ENCODE assay signal across 10 cellular contexts in the genomic region with DNA sequence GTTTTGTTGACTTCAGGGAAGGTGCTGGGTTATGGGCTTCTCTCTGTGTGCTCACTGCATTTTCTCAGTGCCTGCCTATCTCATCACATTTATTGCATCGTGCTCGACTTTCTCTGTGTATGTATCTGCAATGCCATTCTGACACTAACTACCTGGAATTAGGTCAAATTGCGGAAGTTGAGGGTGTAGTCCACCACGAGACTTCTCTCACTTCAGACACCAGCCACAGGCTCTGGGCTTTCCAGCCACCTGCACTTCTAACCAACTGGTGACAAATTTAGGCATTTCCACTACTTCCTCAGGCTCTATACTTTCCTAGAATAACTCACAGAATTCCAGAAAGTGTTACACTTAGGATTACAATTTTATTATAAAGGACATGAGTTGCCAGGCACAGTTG.
DNase-seq lines count a peak whose midpoint lies in the region; ATAC-seq, FAIRE-seq and TF ChIP-seq lines count a peak whose summit lies in the region.
"Had no signal": no experiment of that assay in that cellular context is flagged by ENCODE, and none has a peak within 500 bp of the region (broad histone marks: within the 10 kb centered on the region; RNA-seq: fewer than 3 reads in every experiment).

No MANE protein-coding gene starts in this region.

- no peaks in the 10 kb centered on the region for H3K9me2 ChIP-seq in PC-3 (replicated peaks; ENCODE audit: low read length)

- H3K4me2 ChIP-seq in PC-3 (ENCODE audit: low read length): no peak overlapping the region

- no peak for TF ChIP-seq CTCF in GM10248 (IDR thresholded peaks at IDR 0.05; ENCODE audit: control extremely low read depth, extremely low read depth, low read depth, missing control alignments)
- TF ChIP-seq CTCF in PC-3 (conservative IDR thresholded peaks at IDR 0.05; ENCODE audit: low read depth, low read length): no peak

- ATAC-seq in GM19463 (IDR thresholded peaks at IDR 0.05; ENCODE audit: unreplicated experiment): peak; percentile 39
- ATAC-seq in HG03103 (IDR thresholded peaks at IDR 0.05; ENCODE audit: low read depth, unreplicated experiment): peak; percentile 86
- ATAC-seq in PC-3: no peak

- no peak overlapping the region for H3K4me3 ChIP-seq in PC-3 (ENCODE audit: low read length)
- H3K4me3 ChIP-seq: suprapubic skin had no signal

- intact Hi-C loops in PC-3 (cut with micrococcal nuclease): no loop called here

- CTCF ChIA-PET in GM10248 (lab: Yijun Ruan, JAX) (interaction anchor here (0.8 to 1.8 kb wide), 2 partner anchors 11 to 23 kb away, joined by 3 to 5 read pairs; no protein-coding TSS in a partner anchor), PC-3 (lab: Charles Lee) (no interaction called here)

- no peaks in the 10 kb centered on the region for H3F3A ChIP-seq in PC-3 (ENCODE audit: low read length, unreplicated experiment)

- H3K79me2 ChIP-seq in PC-3 (ENCODE audit: low read length): no peaks in the 10 kb centered on the region

- no peaks in the 10 kb centered on the region for H3K27me3 ChIP-seq in PC-3 (ENCODE audit: low read length)
- H3K27me3 ChIP-seq: suprapubic skin had no signal

- H2AFZ ChIP-seq in PC-3 (ENCODE audit: low read length): no peak overlapping the region

- H3K9ac ChIP-seq in PC-3 (ENCODE audit: low read length): no peak overlapping the region

- POLR2A ChIA-PET in GM10248 (lab: Yijun Ruan, JAX) (interaction anchor here (1.0 kb wide), 1 partner anchor 26 kb away, joined by 3 read pairs; no protein-coding TSS in a partner anchor), PC-3 (lab: Charles Lee; ENCODE audit: unreplicated experiment) (no interaction called here)

- peak; percentile 46 for DNase-seq in GM10248 (ENCODE audit: extremely low spot score)
- peak; percentile 7 for DNase-seq in UCSD-AML1 (lab: John Stamatoyannopoulos, UW; ENCODE audit: unreplicated experiment)
- no peak for DNase-seq in stimulated activated CD4-positive, alpha-beta T cell treated with anti-CD3 and anti-CD28 coated beads, Interleukin-4, amount 100 ng/mL, for 4 hours
- no peak for DNase-seq in RCC 7860 (ENCODE audit: low spot score)
- DNase-seq in stimulated activated CD4-positive, alpha-beta T cell treated with anti-CD3 and anti-CD28 coated beads, Interleukin-2, amount 100 ng/mL, for 24 hours: no peak
- DNase-seq in PC-3: no peak
- DNase-seq: SHP77 had no signal

- no peaks in the 10 kb centered on the region for H3K9me3 ChIP-seq in PC-3 (ENCODE audit: low read length)
- H3K9me3 ChIP-seq: suprapubic skin had no signal

- no peaks in the 10 kb centered on the region for H4K20me1 ChIP-seq in PC-3 (ENCODE audit: low read length)

- BruUV-seq in PC-3 (replicated peaks; lab: Mats Ljungman, UMichigan): no TSS peak

- H3K27ac ChIP-seq in PC-3 (ENCODE audit: low read length): no peak overlapping the region
- H3K27ac ChIP-seq: suprapubic skin had no signal

- no peaks in the 10 kb centered on the region for H3K4me1 ChIP-seq in PC-3 (ENCODE audit: insufficient read depth, low read length)

- H3K36me3 ChIP-seq in PC-3 (ENCODE audit: low read depth, low read length): no peaks in the 10 kb centered on the region
- H3K36me3 ChIP-seq: suprapubic skin had no signal

- FAIRE-seq in RCC 7860 (lab: Jason Lieb, UNC): no peak

Comparison
In these comparisons a context has a peak if more than half of its experiments do, and no peak if none do; other contexts are left out.
1. DNase-seq: peak in GM10248 (single experiment) and UCSD-AML1 (single experiment); none in stimulated activated CD4-positive, alpha-beta T cell treated with anti-CD3 and anti-CD28 coated beads, Interleukin-4, amount 100 ng/mL, for 4 hours (0 of 2), RCC 7860 (single experiment), stimulated activated CD4-positive, alpha-beta T cell treated with anti-CD3 and anti-CD28 coated beads, Interleukin-2, amount 100 ng/mL, for 24 hours (0 of 2) and PC-3 (single experiment).